4 cellular contexts compared by ENCODE assay signal in the genomic region with DNA sequence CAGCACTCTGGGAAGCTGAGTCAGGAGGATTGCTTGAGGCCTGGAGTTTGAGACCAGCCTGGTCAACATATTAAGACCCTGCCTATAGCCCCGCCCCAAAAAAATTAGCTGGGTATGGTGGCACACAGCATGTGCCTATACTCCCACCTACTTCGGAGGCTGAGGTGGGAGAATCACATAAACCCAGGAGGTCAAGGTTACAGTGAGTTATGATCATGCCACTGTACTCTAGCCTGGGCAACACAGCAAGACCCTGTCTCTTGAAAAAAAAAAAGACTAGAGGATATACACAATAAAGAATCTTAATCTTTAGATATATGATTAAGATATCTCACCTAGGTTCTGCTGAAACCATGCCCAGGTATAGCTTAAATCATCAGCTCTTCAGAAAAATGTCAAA.
TF ChIP-seq lines count a peak whose summit lies in the region.

No MANE protein-coding gene starts in this region.

TF ChIP-seq in HepG2, 621 proteins besides CTCF, POLR2A, EP300 and RAD21:
- TF ChIP-seq ZNF121 (CRISPR knock-in tag; IDR thresholded peaks at IDR 0.05) = peak; percentile 70; the same call in 1 of the 2 replicates
- no peak for TF ChIP-seq RCOR2 (CRISPR knock-in tag; IDR thresholded peaks at IDR 0.05)

TF ChIP-seq in HEK293, 187 proteins besides CTCF, POLR2A, EP300 and RAD21:
- TF ChIP-seq ZNF121 (tag by site-specific recombination; IDR thresholded peaks at IDR 0.05) (0 out of 2 replicates have a peak, but pooled peaks have one; percentile 54), ZNF785 (tag by site-specific recombination; IDR thresholded peaks at IDR 0.05) (no peak)

TF ChIP-seq in WTC11, 78 proteins besides CTCF, POLR2A, EP300 and RAD21:
- TF ChIP-seq CBFB (CRISPR knock-in tag; IDR thresholded peaks at IDR 0.05; ENCODE audit: low read depth) = no peak
- no peak for TF ChIP-seq JUN (CRISPR knock-in tag; IDR thresholded peaks at IDR 0.05)
- TF ChIP-seq ZNF121 (CRISPR knock-in tag; IDR thresholded peaks at IDR 0.05) = peak; percentile 43; the same call in 1 of the 2 replicates
- no peak for TF ChIP-seq ZSCAN18 (CRISPR knock-in tag; IDR thresholded peaks at IDR 0.05)
TF ChIP-seq in WTC11: peak in this region for 1.

TF ChIP-seq in K562, 482 proteins besides CTCF, POLR2A, EP300 and RAD21:
- TF ChIP-seq ZNF121 (CRISPR knock-in tag; conservative IDR thresholded peaks at IDR 0.05) (peak; percentile 26; the same call in 1 of the 2 replicates), ZNF408 (CRISPR knock-in tag; IDR thresholded peaks at IDR 0.05; ENCODE audit: low read depth) (no peak), HOMEZ (CRISPR knock-in tag; IDR thresholded peaks at IDR 0.05) (no peak), NONO (IDR thresholded peaks at IDR 0.05; ENCODE audit: low read depth in 2 of 2, low read length in 1 of 2) (no peak), SMARCE1 (IDR thresholded peaks at IDR 0.05) (no peak)
